6 cellular contexts compared by ENCODE assay signal in the genomic region with DNA sequence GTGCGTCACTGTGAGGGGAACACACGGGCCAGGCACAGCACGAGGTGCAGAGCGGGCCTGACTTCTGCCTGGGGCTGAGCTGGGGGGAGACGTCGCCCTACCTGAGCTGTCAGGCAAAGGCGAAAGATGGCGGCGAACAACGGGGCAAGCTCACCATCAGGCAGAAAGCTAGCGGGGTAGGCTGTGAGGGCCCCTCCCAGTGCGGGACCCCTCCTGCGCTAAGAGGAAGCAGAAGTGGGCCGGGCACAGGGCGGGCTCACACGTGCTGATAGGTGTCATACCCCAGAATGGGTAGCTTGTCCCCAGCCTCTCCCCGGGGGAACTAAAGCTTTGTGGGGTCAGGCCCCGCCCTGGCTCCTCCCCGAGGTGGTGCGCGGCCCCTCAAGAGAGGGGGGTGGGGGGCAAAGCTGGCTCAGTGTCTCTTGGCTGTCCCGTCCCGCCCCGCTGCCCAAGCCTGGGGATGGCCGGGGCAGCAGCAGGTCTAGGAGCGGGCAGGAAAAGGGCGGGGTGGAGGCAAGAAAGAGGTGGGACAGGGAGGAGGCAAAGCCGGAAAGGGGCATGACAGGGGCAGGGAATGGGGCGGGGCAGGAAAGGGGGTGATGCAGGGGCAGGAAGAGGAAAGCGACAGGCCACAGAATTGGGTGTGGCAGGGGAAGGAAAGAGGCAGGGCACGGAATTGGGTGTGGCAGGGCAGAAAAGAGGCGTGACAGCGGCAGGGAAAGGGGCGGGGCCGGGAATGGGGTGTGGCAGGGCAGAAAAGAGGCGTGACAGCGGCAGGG. TPM values are rescaled to one million over a fixed set of nuclear protein-coding genes. Genes with fewer than 3 reads are reported as not detected.
DNase-seq lines count a peak whose midpoint lies in the region; ATAC-seq, FAIRE-seq and TF ChIP-seq lines count a peak whose summit lies in the region.

No MANE protein-coding gene starts in this region.

- no peak overlapping the region for H3K9ac ChIP-seq in endothelial cell of umbilical vein (replicated peaks; ENCODE audit: extremely low read depth, insufficient read depth, low read length)

- ATAC-seq in GM21390 (IDR thresholded peaks at IDR 0.05; ENCODE audit: unreplicated experiment), result no peak

- CTCF ChIA-PET in Caco-2 (lab: Charles Lee) (no interaction called here), endothelial cell of umbilical vein (lab: Charles Lee) (interaction anchor here (0.6 to 1.3 kb wide), 3 partner anchors 32 to 445 kb away, joined by 3 to 7 read pairs (median 3); no protein-coding TSS in a partner anchor)

- no peaks in the 10 kb centered on the region for H4K20me1 ChIP-seq in endothelial cell of umbilical vein (replicated peaks; ENCODE audit: control insufficient read depth, extremely low read depth, insufficient read depth, low read length)

- H3K27ac Mint-ChIP-seq in Caco-2 (ENCODE audit: unreplicated experiment), result peak overlapping the region; percentile 79

- no peaks in the 10 kb centered on the region for H3K9me1 ChIP-seq in endothelial cell of umbilical vein (replicated peaks; ENCODE audit: control insufficient read depth, extremely low read depth, insufficient read depth, low read length)

- dilution Hi-C loops in endothelial cell of umbilical vein (cut with MboI; ENCODE audit: extremely low pct_ligation_motif_present, low sequenced_read_pairs), result no loop called here

- H3K4me2 ChIP-seq in endothelial cell of umbilical vein (ENCODE audit: insufficient read depth, low read length), result no peak overlapping the region

- H3K36me3 ChIP-seq in Caco-2 (ENCODE audit: control insufficient read depth, insufficient read depth, low read length) (peaks cover 27% of the 10 kb centered on the region), endothelial cell of umbilical vein (ENCODE audit: control insufficient read depth in 2 of 2, extremely low read depth in 1 of 2, insufficient read depth in 2 of 2, low read length in 2 of 2) (peaks cover 8 to 42% of the 10 kb centered on the region in 2 experiments)

- TF ChIP-seq POLR2A in endothelial cell of umbilical vein (IDR thresholded peaks at IDR 0.05; ENCODE audit: low read depth, low read length), result no peak

- peaks cover 3% of the 10 kb centered on the region for H3K79me2 ChIP-seq in endothelial cell of umbilical vein (ENCODE audit: control insufficient read depth, insufficient read depth, low read length)

- intact Hi-C loops in Caco-2 (cut with micrococcal nuclease; ENCODE audit: unreplicated experiment), result no loop called here
- intact Hi-C loops in endothelial cell of umbilical vein (cut with micrococcal nuclease), result loop anchor here (1.0 kb wide), 1 partner anchor 421 kb away; the partner anchor contains the start of gene PPDPF

- no peak overlapping the region for H2AFZ ChIP-seq in endothelial cell of umbilical vein (ENCODE audit: low read depth, low read length)

- H3K4me1 Mint-ChIP-seq in Caco-2 (ENCODE audit: low read depth, unreplicated experiment), result peaks cover 7% of the 10 kb centered on the region

- DNase-seq in Caco-2, result peak in 1 of 2 experiments; percentile 69
- DNase-seq in T-helper 2 cell, result peak; percentile 27 to 93 (median 77)
- DNase-seq in endothelial cell of umbilical vein (ENCODE audit: low read depth, low spot score), result no peak
- peak; percentile 61 for DNase-seq in stimulated activated CD8-positive, alpha-beta memory T cell treated with anti-CD3 and anti-CD28 coated beads, Interleukin-4, amount 100 ng/mL, for 24 hours (ENCODE audit: low read depth)
- DNase-seq in putamen (ENCODE audit: low spot score), result no peak

- POLR2A ChIA-PET in Caco-2 (lab: Charles Lee), result no interaction called here
- POLR2A ChIA-PET in endothelial cell of umbilical vein (lab: Charles Lee), result no interaction called here

- H3K4me1 ChIP-seq in Caco-2, result no peaks in the 10 kb centered on the region
- peaks cover 14% of the 10 kb centered on the region for H3K4me1 ChIP-seq in endothelial cell of umbilical vein (ENCODE audit: control insufficient read depth, extremely low read depth, insufficient read depth, low read length)

- H3K4me3 ChIP-seq in Caco-2 (ENCODE audit: low read depth, low read length) (no peak overlapping the region), endothelial cell of umbilical vein (replicated peaks in 1 of 3; ENCODE audit: insufficient read depth in 1 of 3, low read depth in 1 of 3, low read length in 3 of 3) (no peak overlapping the region)

- peaks cover 94% of the 10 kb centered on the region for H3K36me3 Mint-ChIP-seq in Caco-2 (ENCODE audit: insufficient read depth, unreplicated experiment)

- no peak overlapping the region for H3K4me3 Mint-ChIP-seq in Caco-2 (ENCODE audit: unreplicated experiment)

- no TSS peak for BruUV-seq in Caco-2 (replicated peaks; lab: Mats Ljungman, UMichigan)
- no TSS peak for BruUV-seq in endothelial cell of umbilical vein (replicated peaks; lab: Mats Ljungman, UMichigan)

- H3K9me3 Mint-ChIP-seq in Caco-2 (ENCODE audit: unreplicated experiment), result no peaks in the 10 kb centered on the region

- no peak overlapping the region for H3K27ac ChIP-seq in endothelial cell of umbilical vein (ENCODE audit: insufficient read depth, low read depth, low read length)

- H3K27me3 ChIP-seq in Caco-2 (replicated peaks; ENCODE audit: control insufficient read depth, insufficient read depth, low read length) (no peaks in the 10 kb centered on the region), endothelial cell of umbilical vein (ENCODE audit: control insufficient read depth in 2 of 2, insufficient read depth in 2 of 2, low read length in 2 of 2) (no peaks in the 10 kb centered on the region)

- no peak for TF ChIP-seq CTCF in Caco-2 (IDR thresholded peaks at IDR 0.05; ENCODE audit: insufficient read depth in 1 of 2, low read depth in 1 of 2, low read length in 1 of 2, severe bottlenecking in 1 of 2, unreplicated experiment in 1 of 2)
- no peak for TF ChIP-seq CTCF in endothelial cell of umbilical vein (IDR thresholded peaks at IDR 0.05; ENCODE audit: extremely low read depth in 1 of 2, insufficient read depth in 1 of 2, low read depth in 1 of 2, low read length in 2 of 2)

- FAIRE-seq in endothelial cell of umbilical vein (lab: Jason Lieb, UNC), result peak; percentile 62

- H3K27me3 Mint-ChIP-seq in Caco-2 (ENCODE audit: insufficient read depth, unreplicated experiment), result no peaks in the 10 kb centered on the region

- H3K9me3 ChIP-seq in Caco-2 (0 out of 2 replicates have a peak, but pooled peaks cover 4% of the 10 kb centered on the region), endothelial cell of umbilical vein (replicated peaks; ENCODE audit: control insufficient read depth, insufficient read depth, low read length) (no peaks in the 10 kb centered on the region)

RNA-seq across cellular contexts. Expression of gene UCKL1, which starts 14.7 kb away (rescaled TPM):
- total RNA-seq in Caco-2 (2022) (101 and 113 TPM in 2 replicates), endothelial cell of umbilical vein (51.1 TPM in 2 replicates)
- polyA plus RNA-seq in endothelial cell of umbilical vein, result 78.8 and 113 TPM in 2 replicates
- 47.3 and 58.0 TPM in 2 replicates for polyA plus RNA-seq in endothelial cell of umbilical vein (2011; cell fraction: cytosol; rRNA removed)
- polyA plus RNA-seq in endothelial cell of umbilical vein (2011; cell fraction: nucleus; rRNA removed), result 131 and 167 TPM in 2 replicates
- 27.4 and 36.1 TPM in 2 replicates for polyA plus RNA-seq in endothelial cell of umbilical vein (2012)
- 38.5 and 50.7 TPM in 2 replicates for polyA minus RNA-seq in endothelial cell of umbilical vein
- polyA minus RNA-seq in endothelial cell of umbilical vein (2011; cell fraction: cytosol; rRNA and poly(A)+ RNA removed), result 28.2 TPM
- polyA minus RNA-seq in endothelial cell of umbilical vein (2011; cell fraction: nucleus; rRNA and poly(A)+ RNA removed), result 42.7 and 46.8 TPM in 2 replicates

RNA-seq across cellular contexts. Expression of gene ZNF512B, which starts 28.3 kb away (rescaled TPM):
- 40.0 and 47.9 TPM in 2 replicates for total RNA-seq in Caco-2 (2022)
- total RNA-seq in endothelial cell of umbilical vein, result 25.9 and 30.0 TPM in 2 replicates
- 8.7 and 10.0 TPM in 2 replicates for polyA plus RNA-seq in endothelial cell of umbilical vein
- 8.2 and 10.6 TPM in 2 replicates for polyA plus RNA-seq in endothelial cell of umbilical vein (2011; cell fraction: cytosol; rRNA removed)
- polyA plus RNA-seq in endothelial cell of umbilical vein (2011; cell fraction: nucleus; rRNA removed), result 32.4 and 36.0 TPM in 2 replicates
- polyA plus RNA-seq in endothelial cell of umbilical vein (2012), result 14.1 and 17.3 TPM in 2 replicates
- 7.2 and 8.8 TPM in 2 replicates for polyA minus RNA-seq in endothelial cell of umbilical vein
- polyA minus RNA-seq in endothelial cell of umbilical vein (2011; cell fraction: cytosol; rRNA and poly(A)+ RNA removed), result 4.8 TPM
- polyA minus RNA-seq in endothelial cell of umbilical vein (2011; cell fraction: nucleus; rRNA and poly(A)+ RNA removed), result 6.7 and 10.1 TPM in 2 replicates

RNA-seq across cellular contexts. Expression of gene SAMD10, which starts 38.0 kb away (rescaled TPM):
- total RNA-seq in Caco-2 (2022), result 13.4 and 13.6 TPM in 2 replicates
- 4.7 and 5.7 TPM in 2 replicates for total RNA-seq in endothelial cell of umbilical vein
- 5.3 and 6.9 TPM in 2 replicates for polyA plus RNA-seq in endothelial cell of umbilical vein
- 2.8 and 4.4 TPM in 2 replicates for polyA plus RNA-seq in endothelial cell of umbilical vein (2011; cell fraction: cytosol; rRNA removed)
- polyA plus RNA-seq in endothelial cell of umbilical vein (2011; cell fraction: nucleus; rRNA removed), result 9.4 and 14.5 TPM in 2 replicates
- 4.0 and 6.1 TPM in 2 replicates for polyA plus RNA-seq in endothelial cell of umbilical vein (2012)
- 1.1 and 3.2 TPM in 2 replicates for polyA minus RNA-seq in endothelial cell of umbilical vein
- 4.7 TPM for polyA minus RNA-seq in endothelial cell of umbilical vein (2011; cell fraction: cytosol; rRNA and poly(A)+ RNA removed)
- 1.8 and 2.5 TPM in 2 replicates for polyA minus RNA-seq in endothelial cell of umbilical vein (2011; cell fraction: nucleus; rRNA and poly(A)+ RNA removed)

RNA-seq across cellular contexts. Expression of gene PRPF6, which starts 39.5 kb away (rescaled TPM):
- total RNA-seq in Caco-2 (2022) (176 and 181 TPM in 2 replicates), endothelial cell of umbilical vein (64.2 and 67.4 TPM in 2 replicates)
- 27.1 and 35.3 TPM in 2 replicates for polyA plus RNA-seq in endothelial cell of umbilical vein
- polyA plus RNA-seq in endothelial cell of umbilical vein (2011; cell fraction: cytosol; rRNA removed), result 47.9 and 49.4 TPM in 2 replicates
- 53.5 and 53.7 TPM in 2 replicates for polyA plus RNA-seq in endothelial cell of umbilical vein (2011; cell fraction: nucleus; rRNA removed)
- 54.7 and 59.8 TPM in 2 replicates for polyA plus RNA-seq in endothelial cell of umbilical vein (2012)
- 54.7 and 61.4 TPM in 2 replicates for polyA minus RNA-seq in endothelial cell of umbilical vein
- 34.2 TPM for polyA minus RNA-seq in endothelial cell of umbilical vein (2011; cell fraction: cytosol; rRNA and poly(A)+ RNA removed)
- polyA minus RNA-seq in endothelial cell of umbilical vein (2011; cell fraction: nucleus; rRNA and poly(A)+ RNA removed), result 20.4 and 23.1 TPM in 2 replicates

RNA-seq across cellular contexts. Expression of gene DNAJC5, which starts 46.5 kb away (rescaled TPM):
- total RNA-seq in Caco-2 (2022), result 117 and 124 TPM in 2 replicates
- total RNA-seq in endothelial cell of umbilical vein, result 58.7 and 60.3 TPM in 2 replicates
- 40.1 and 44.7 TPM in 2 replicates for polyA plus RNA-seq in endothelial cell of umbilical vein
- 33.6 and 38.3 TPM in 2 replicates for polyA plus RNA-seq in endothelial cell of umbilical vein (2011; cell fraction: cytosol; rRNA removed)
- polyA plus RNA-seq in endothelial cell of umbilical vein (2011; cell fraction: nucleus; rRNA removed), result 37.7 and 41.4 TPM in 2 replicates
- 52.7 and 55.3 TPM in 2 replicates for polyA plus RNA-seq in endothelial cell of umbilical vein (2012)
- 66.9 and 75.0 TPM in 2 replicates for polyA minus RNA-seq in endothelial cell of umbilical vein
- polyA minus RNA-seq in endothelial cell of umbilical vein (2011; cell fraction: cytosol; rRNA and poly(A)+ RNA removed), result 27.5 TPM
- polyA minus RNA-seq in endothelial cell of umbilical vein (2011; cell fraction: nucleus; rRNA and poly(A)+ RNA removed), result 22.1 and 24.6 TPM in 2 replicates

Comparison
In these comparisons a context has a peak if more than half of its experiments do, and no peak if none do; other contexts are left out.
1. DNase-seq: peak in T-helper 2 cell (5 of 5) and stimulated activated CD8-positive, alpha-beta memory T cell treated with anti-CD3 and anti-CD28 coated beads, Interleukin-4, amount 100 ng/mL, for 24 hours (single experiment); none in endothelial cell of umbilical vein (single experiment) and putamen (single experiment).